Comparison of ENCODE assay signal across 23 cellular contexts in the genomic region with DNA sequence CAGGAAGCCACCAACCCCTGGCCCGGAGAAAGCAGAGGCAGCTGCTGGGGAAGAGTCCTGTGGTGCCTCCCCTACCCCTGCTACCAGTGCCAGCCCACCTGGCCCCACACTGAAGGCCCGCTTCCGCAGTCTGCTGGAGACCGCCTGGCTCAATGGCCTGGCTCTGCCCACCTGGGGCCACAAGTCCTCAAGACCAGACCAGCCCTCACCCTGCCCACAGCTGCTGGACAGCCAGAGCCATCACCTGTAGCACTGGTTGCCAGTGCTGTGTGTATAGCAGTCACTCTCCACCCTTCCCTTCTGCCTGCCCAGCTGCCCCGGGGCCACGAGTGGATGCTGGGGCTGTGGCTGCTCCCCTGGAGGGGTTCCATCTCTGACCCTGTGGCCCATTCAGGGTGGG. TPM values are rescaled to one million over a fixed set of nuclear protein-coding genes. Genes with fewer than 3 reads are reported as not detected.
A peak's percentile ranks its signal among the peaks of the same experiment; 100 is the strongest.
DNase-seq lines count a peak whose midpoint lies in the region; ATAC-seq, FAIRE-seq and TF ChIP-seq lines count a peak whose summit lies in the region.
"Had no signal": no experiment of that assay in that cellular context is flagged by ENCODE, and none has a peak within 500 bp of the region (broad histone marks: within the 10 kb centered on the region; RNA-seq: fewer than 3 reads in every experiment).

No MANE protein-coding gene starts in this region.

- peaks cover 14% of the 10 kb centered on the region for H3K9me1 ChIP-seq in K562 (ENCODE audit: control insufficient read depth, insufficient read depth, low read length)

- no peaks in the 10 kb centered on the region for H3K9me3 ChIP-seq in K562 (replicated peaks; ENCODE audit: control insufficient read depth, insufficient read depth, low read depth, low read length)
- H3K9me3 ChIP-seq: SJCRH30 had no signal

- H3K27me3 ChIP-seq in K562 (ENCODE audit: control insufficient read depth in 2 of 2, insufficient read depth in 2 of 2, low read length in 2 of 2): no peaks in the 10 kb centered on the region
- H3K27me3 ChIP-seq: SJCRH30 had no signal

- H3K27me3 Mint-ChIP-seq in activated CD8-positive, alpha-beta T cell treated with anti-CD3 and anti-CD28 coated beads for 36 hours: no peaks in the 10 kb centered on the region
- H3K27me3 Mint-ChIP-seq in activated CD8-positive, alpha-beta T cell treated with anti-CD3 and anti-CD28 coated beads, Interleukin-2, amount 10 ng/mL, durations not matched to agents 7 days and 5 days (ENCODE audit: low read depth): no peaks in the 10 kb centered on the region
- H3K27me3 Mint-ChIP-seq in stimulated activated naive CD8-positive, alpha-beta T cell treated with anti-CD3 and anti-CD28 coated beads, Interleukin-15, Interleukin-2, amounts not matched to agents 100 ng/mL and 50 ng/mL, for 24 hours: no peaks in the 10 kb centered on the region
- H3K27me3 Mint-ChIP-seq in stimulated activated naive B cell treated with anti-CD40 and anti-IgM and Interleukin-4, amounts not matched to agents 10 μg/mL and 1 μg/mL and 100 μg/mL, for 72 hours: no peaks in the 10 kb centered on the region

- no peak overlapping the region for H3K27ac ChIP-seq in K562 (ENCODE audit: extremely low read depth, low read depth, low read length)
- H3K27ac ChIP-seq: 22Rv1, SJCRH30 had no signal

- no peak overlapping the region for H3K4me2 ChIP-seq in K562 (ENCODE audit: insufficient read depth, low read length)

- TF ChIP-seq POLR2A in K562 (conservative IDR thresholded peaks at IDR 0.05): no peak

- H3K36me3 Mint-ChIP-seq in activated CD8-positive, alpha-beta T cell treated with anti-CD3 and anti-CD28 coated beads for 36 hours (ENCODE audit: low read depth): peaks cover 24% of the 10 kb centered on the region
- H3K36me3 Mint-ChIP-seq in activated CD8-positive, alpha-beta T cell treated with anti-CD3 and anti-CD28 coated beads, Interleukin-2, amount 10 ng/mL, durations not matched to agents 7 days and 5 days (ENCODE audit: low read depth): peaks cover 43% of the 10 kb centered on the region
- peaks cover 22% of the 10 kb centered on the region for H3K36me3 Mint-ChIP-seq in stimulated activated naive CD8-positive, alpha-beta T cell treated with anti-CD3 and anti-CD28 coated beads, Interleukin-15, Interleukin-2, amounts not matched to agents 100 ng/mL and 50 ng/mL, for 24 hours (ENCODE audit: low read depth)
- peaks cover 62 to 65% of the 10 kb centered on the region in 2 donors for H3K36me3 Mint-ChIP-seq in stimulated activated naive B cell treated with anti-CD40 and anti-IgM and Interleukin-4, amounts not matched to agents 10 μg/mL and 1 μg/mL and 100 μg/mL, for 72 hours

- ATAC-seq in activated CD8-positive, alpha-beta T cell treated with anti-CD3 and anti-CD28 coated beads for 36 hours: no peak
- ATAC-seq in activated CD8-positive, alpha-beta T cell treated with anti-CD3 and anti-CD28 coated beads, Interleukin-2, amount 10 ng/mL, durations not matched to agents 7 days and 5 days: no peak
- no peak for ATAC-seq in stimulated activated naive CD8-positive, alpha-beta T cell treated with anti-CD3 and anti-CD28 coated beads, Interleukin-15, Interleukin-2, amounts not matched to agents 100 U/mL and 50 U/mL, for 24 hours
- no peak for ATAC-seq in K562
- no peak for ATAC-seq in stimulated activated naive B cell treated with anti-CD40 and anti-IgM and Interleukin-4, amounts not matched to agents 10 μg/mL and 1 μg/mL and 100 μg/mL, for 72 hours (replicated peaks)
- no peak for ATAC-seq in GM18511 (IDR thresholded peaks at IDR 0.05; ENCODE audit: unreplicated experiment)
- ATAC-seq: Panc1 had no signal

- H3K79me2 ChIP-seq in K562 (ENCODE audit: control insufficient read depth, insufficient read depth, low read length): peaks cover 42% of the 10 kb centered on the region

- TF ChIP-seq CTCF in activated CD8-positive, alpha-beta T cell treated with anti-CD3 and anti-CD28 coated beads for 36 hours (IDR thresholded peaks at IDR 0.05): no peak
- no peak for TF ChIP-seq CTCF in K562 (IDR thresholded peaks at IDR 0.05 in 2 of 3, conservative IDR thresholded peaks at IDR 0.05 in 1 of 3; ENCODE audit: insufficient read depth in 2 of 3, low read depth in 1 of 3, low read length in 3 of 3)

- peaks cover 0 to 24% of the 10 kb centered on the region in 2 experiments; a peak in 1 of 5 replicates for H3K4me1 ChIP-seq in K562 (replicated peaks in 1 of 2; ENCODE audit: control insufficient read depth in 2 of 2, insufficient read depth in 2 of 2, low read length in 2 of 2)
- H3K4me1 ChIP-seq: SJCRH30 had no signal

- no peak for DNase-seq in activated CD8-positive, alpha-beta T cell treated with anti-CD3 and anti-CD28 coated beads for 36 hours
- DNase-seq in activated CD8-positive, alpha-beta T cell treated with anti-CD3 and anti-CD28 coated beads, Interleukin-2, amount 10 ng/mL, durations not matched to agents 7 days and 5 days: no peak
- no peak for DNase-seq in stimulated activated naive CD8-positive, alpha-beta T cell treated with anti-CD3 and anti-CD28 coated beads, Interleukin-15, Interleukin-2, amounts not matched to agents 100 U/mL and 50 U/mL, for 24 hours
- DNase-seq in K562 (ENCODE audit: extremely low read depth in 1 of 4, low spot score in 3 of 4): no peak
- DNase-seq in stimulated activated naive B cell treated with anti-CD40 and anti-IgM and Interleukin-4, amounts not matched to agents 10 μg/mL and 1 μg/mL and 100 μg/mL, for 72 hours: no peak
- DNase-seq in stimulated activated CD4-positive, alpha-beta T cell treated with anti-CD3 and anti-CD28 coated beads, Interleukin-2, amount 100 ng/mL, for 24 hours: no peak
- DNase-seq: ACHN; C1 segment of cervical spinal cord; MM.1S; NCI-H1048; NCI-H1417 treated with DMSO at 0.1 percent for 48 hours; NCI-H187; NCI-H69; NK-92 treated with Interleukin-12 subunit alpha and Interleukin-12 subunit beta, amount 100 ng/mL, for 24 hours; SJCRH30 had no signal

- 91% methylated on average over 6 of the region's 6 CpGs for WGBS in K562 (ENCODE audit: insufficient coverage, low coverage, missing lambda C conversion rate)

- in situ Hi-C loops in K562 (cut with MboI): no loop called here

- H4K20me1 ChIP-seq in K562 (replicated peaks; ENCODE audit: control insufficient read depth, insufficient read depth, low read length): peaks cover 80% of the 10 kb centered on the region

- TF ChIP-seq RAD21 in K562 (CRISPR knock-in tag; conservative IDR thresholded peaks at IDR 0.05 in 1 of 2, IDR thresholded peaks at IDR 0.05 in 1 of 2): no peak

- H3K27ac Mint-ChIP-seq in activated CD8-positive, alpha-beta T cell treated with anti-CD3 and anti-CD28 coated beads for 36 hours: peak overlapping the region; percentile 34
- H3K27ac Mint-ChIP-seq in activated CD8-positive, alpha-beta T cell treated with anti-CD3 and anti-CD28 coated beads, Interleukin-2, amount 10 ng/mL, durations not matched to agents 7 days and 5 days: no peak overlapping the region
- peak overlapping the region; percentile 15 for H3K27ac Mint-ChIP-seq in stimulated activated naive CD8-positive, alpha-beta T cell treated with anti-CD3 and anti-CD28 coated beads, Interleukin-15, Interleukin-2, amounts not matched to agents 100 ng/mL and 50 ng/mL, for 24 hours
- peak overlapping the region; percentile 56 for H3K27ac Mint-ChIP-seq in stimulated activated naive B cell treated with anti-CD40 and anti-IgM and Interleukin-4, amounts not matched to agents 10 μg/mL and 1 μg/mL and 100 μg/mL, for 72 hours

- POLR2A ChIA-PET in activated CD8-positive, alpha-beta T cell treated with anti-CD3 and anti-CD28 coated beads for 36 hours (lab: Charles Lee): interaction anchor here (1.4 to 1.5 kb wide), 2 partner anchors 9 to 12 kb away, joined by 4 read pairs; a partner anchor contains a TSS
- POLR2A ChIA-PET in activated CD8-positive, alpha-beta T cell treated with anti-CD3 and anti-CD28 coated beads, Interleukin-2, amount 10 ng/mL, durations not matched to agents 7 days and 5 days (lab: Charles Lee): no interaction called here
- POLR2A ChIA-PET in K562 (lab: Yijun Ruan, JAX): interaction anchor here (0.6 to 1.1 kb wide), 2 partner anchors 9 to 17 kb away, joined by 4 to 6 read pairs; no protein-coding TSS in a partner anchor

- intact Hi-C loops in activated CD8-positive, alpha-beta T cell treated with anti-CD3 and anti-CD28 coated beads for 36 hours (cut with micrococcal nuclease): no loop called here
- intact Hi-C loops in K562 (cut with micrococcal nuclease): no loop called here

- no peak for TF ChIP-seq EP300 in K562 (IDR thresholded peaks at IDR 0.05; ENCODE audit: low read length)

- no peak overlapping the region for H3K4me3 Mint-ChIP-seq in activated CD8-positive, alpha-beta T cell treated with anti-CD3 and anti-CD28 coated beads for 36 hours
- no peak overlapping the region for H3K4me3 Mint-ChIP-seq in activated CD8-positive, alpha-beta T cell treated with anti-CD3 and anti-CD28 coated beads, Interleukin-2, amount 10 ng/mL, durations not matched to agents 7 days and 5 days
- no peak overlapping the region for H3K4me3 Mint-ChIP-seq in stimulated activated naive CD8-positive, alpha-beta T cell treated with anti-CD3 and anti-CD28 coated beads, Interleukin-15, Interleukin-2, amounts not matched to agents 100 ng/mL and 50 ng/mL, for 24 hours
- H3K4me3 Mint-ChIP-seq in stimulated activated naive B cell treated with anti-CD40 and anti-IgM and Interleukin-4, amounts not matched to agents 10 μg/mL and 1 μg/mL and 100 μg/mL, for 72 hours: no peak overlapping the region

- H3K36me3 ChIP-seq in K562 (ENCODE audit: control insufficient read depth, insufficient read depth, low read length): peaks cover 70% of the 10 kb centered on the region; the same call in 2 of the 3 replicates

- peaks cover 19% of the 10 kb centered on the region for H3K4me1 Mint-ChIP-seq in activated CD8-positive, alpha-beta T cell treated with anti-CD3 and anti-CD28 coated beads for 36 hours (ENCODE audit: low read depth)
- peaks cover 39% of the 10 kb centered on the region for H3K4me1 Mint-ChIP-seq in activated CD8-positive, alpha-beta T cell treated with anti-CD3 and anti-CD28 coated beads, Interleukin-2, amount 10 ng/mL, durations not matched to agents 7 days and 5 days (ENCODE audit: low read depth)
- H3K4me1 Mint-ChIP-seq in stimulated activated naive CD8-positive, alpha-beta T cell treated with anti-CD3 and anti-CD28 coated beads, Interleukin-15, Interleukin-2, amounts not matched to agents 100 ng/mL and 50 ng/mL, for 24 hours (ENCODE audit: low read depth): peaks cover 9% of the 10 kb centered on the region
- H3K4me1 Mint-ChIP-seq in stimulated activated naive B cell treated with anti-CD40 and anti-IgM and Interleukin-4, amounts not matched to agents 10 μg/mL and 1 μg/mL and 100 μg/mL, for 72 hours: peaks cover 10 to 16% of the 10 kb centered on the region in 2 donors

- no peak overlapping the region for H2AFZ ChIP-seq in K562 (ENCODE audit: low read depth, low read length)

- H3K9ac ChIP-seq in K562 (ENCODE audit: insufficient read depth in 1 of 2, low read depth in 2 of 2, low read length in 2 of 2): 0 out of 4 replicates have a peak overlapping the region, but pooled peaks of 1 of the 2 experiments have one; percentile 5

- H3K9me3 Mint-ChIP-seq in activated CD8-positive, alpha-beta T cell treated with anti-CD3 and anti-CD28 coated beads for 36 hours: no peaks in the 10 kb centered on the region
- H3K9me3 Mint-ChIP-seq in activated CD8-positive, alpha-beta T cell treated with anti-CD3 and anti-CD28 coated beads, Interleukin-2, amount 10 ng/mL, durations not matched to agents 7 days and 5 days (ENCODE audit: insufficient read depth): no peaks in the 10 kb centered on the region
- no peaks in the 10 kb centered on the region for H3K9me3 Mint-ChIP-seq in stimulated activated naive CD8-positive, alpha-beta T cell treated with anti-CD3 and anti-CD28 coated beads, Interleukin-15, Interleukin-2, amounts not matched to agents 100 ng/mL and 50 ng/mL, for 24 hours
- H3K9me3 Mint-ChIP-seq in stimulated activated naive B cell treated with anti-CD40 and anti-IgM and Interleukin-4, amounts not matched to agents 10 μg/mL and 1 μg/mL and 100 μg/mL, for 72 hours: no peaks in the 10 kb centered on the region

- FAIRE-seq in K562 (lab: Jason Lieb, UNC): no peak
- FAIRE-seq: G401.6, H54 had no signal

- CTCF ChIA-PET in activated CD8-positive, alpha-beta T cell treated with anti-CD3 and anti-CD28 coated beads for 36 hours (lab: Charles Lee): interaction anchor here (1.1 kb wide), 1 partner anchor 261 kb away, joined by 3 read pairs; no protein-coding TSS in a partner anchor
- CTCF ChIA-PET in activated CD8-positive, alpha-beta T cell treated with anti-CD3 and anti-CD28 coated beads, Interleukin-2, amount 10 ng/mL, durations not matched to agents 7 days and 5 days (lab: Charles Lee): interaction anchor here (0.8 kb wide), 1 partner anchor 168 kb away, joined by 3 read pairs; no protein-coding TSS in a partner anchor
- CTCF ChIA-PET in K562 (lab: Yijun Ruan, JAX; ENCODE audit: low intra/inter-chr PET ratio): no interaction called here

- no TSS peak for BruUV-seq in K562 (replicated peaks; lab: Mats Ljungman, UMichigan)

- H3K4me3 ChIP-seq in K562: no peak overlapping the region
- H3K4me3 ChIP-seq: SJCRH30 had no signal

RNA-seq across cellular contexts. Expression of a gene that starts 9.2 kb away (rescaled TPM):
- 10 to 100 TPM; 22.1 to 24.1 TPM for total RNA-seq in activated CD8-positive, alpha-beta T cell treated with anti-CD3 and anti-CD28 coated beads for 36 hours
- 10 to 100 TPM; 57.2 to 59.4 TPM for total RNA-seq in activated CD8-positive, alpha-beta T cell treated with anti-CD3 and anti-CD28 coated beads, Interleukin-2, amount 10 ng/mL, durations not matched to agents 7 days and 5 days
- total RNA-seq in K562 (2011; cell fraction: chromatin; rRNA removed; ENCODE audit: low replicate concordance): 16.6 and 54.7 TPM in 2 replicates
- 33.4 and 38.0 TPM in 2 replicates for total RNA-seq in K562 (2011; cell fraction: nucleolus; rRNA removed)
- 26.0 and 26.7 TPM in 2 replicates for total RNA-seq in K562 (2011; cell fraction: nucleoplasm; rRNA removed)
- 8.7 and 14.4 TPM in 2 replicates for total RNA-seq in K562 (2014; rRNA removed)
- total RNA-seq in K562 (2014; rRNA removed; fragmentation: Illumina TruSeq; extraction: Trizol): 1.6 and 2.6 TPM in 2 replicates
- total RNA-seq in K562 (2015; rRNA removed; fragmentation: Illumina TruSeq; extraction: Trizol): 4.4 and 5.2 TPM in 2 replicates
- total RNA-seq in K562 (2021): 29.8 and 34.1 TPM in 2 replicates
- polyA plus RNA-seq in K562 (2011; rRNA removed): 1.9 and 6.4 TPM in 2 replicates
- 3.3 and 7.1 TPM in 2 replicates for polyA plus RNA-seq in K562 (2011; cell fraction: cytosol; rRNA removed)
- 11.3 and 15.1 TPM in 2 replicates for polyA plus RNA-seq in K562 (2011; cell fraction: nucleus; rRNA removed)
- 14.2 and 26.5 TPM in 2 replicates for polyA plus RNA-seq in K562 (2012)
- polyA plus RNA-seq in K562 (2014; fragmentation: Illumina TruSeq; extraction: Trizol): 11.3 and 17.1 TPM in 2 replicates
- polyA plus RNA-seq in K562 (2014; fragmentation: Nextera tagmentation; extraction: Ambion mirVana): under 1 TPM; 0.31 to 0.60 TPM
- 7.4 and 7.9 TPM in 2 replicates for polyA plus RNA-seq in K562 (2014; rRNA removed)
- 4.8 and 5.4 TPM in 2 replicates for polyA minus RNA-seq in K562 (2011; rRNA and poly(A)+ RNA removed)
- 15.2 and 22.0 TPM in 2 replicates for polyA minus RNA-seq in K562 (2011; cell fraction: cytosol; rRNA and poly(A)+ RNA removed)
- 15.1 and 18.7 TPM in 2 replicates for polyA minus RNA-seq in K562 (2011; cell fraction: nucleus; rRNA and poly(A)+ RNA removed)

RNA-seq across cellular contexts. Expression of a gene that starts 47.3 kb away (rescaled TPM):
- not detected for total RNA-seq in activated CD8-positive, alpha-beta T cell treated with anti-CD3 and anti-CD28 coated beads for 36 hours
- total RNA-seq in activated CD8-positive, alpha-beta T cell treated with anti-CD3 and anti-CD28 coated beads, Interleukin-2, amount 10 ng/mL, durations not matched to agents 7 days and 5 days: not detected
- not detected in 2 replicates for total RNA-seq in K562 (2011; cell fraction: chromatin; rRNA removed; ENCODE audit: low replicate concordance)
- not detected in 2 replicates for total RNA-seq in K562 (2011; cell fraction: nucleolus; rRNA removed)
- total RNA-seq in K562 (2011; cell fraction: nucleoplasm; rRNA removed): not detected in 2 replicates
- not detected in 2 replicates for total RNA-seq in K562 (2014; rRNA removed)
- not detected in 2 replicates for total RNA-seq in K562 (2014; rRNA removed; fragmentation: Illumina TruSeq; extraction: Trizol)
- not detected in 2 replicates for total RNA-seq in K562 (2015; rRNA removed; fragmentation: Illumina TruSeq; extraction: Trizol)
- not detected in 2 replicates for total RNA-seq in K562 (2021)
- not detected in 2 replicates for polyA plus RNA-seq in K562 (2011; rRNA removed)
- not detected in 2 replicates for polyA plus RNA-seq in K562 (2011; cell fraction: cytosol; rRNA removed)
- polyA plus RNA-seq in K562 (2011; cell fraction: nucleus; rRNA removed): not detected in 2 replicates
- polyA plus RNA-seq in K562 (2012): not detected in 2 replicates
- not detected in 2 replicates for polyA plus RNA-seq in K562 (2014; fragmentation: Illumina TruSeq; extraction: Trizol)
- not detected for polyA plus RNA-seq in K562 (2014; fragmentation: Nextera tagmentation; extraction: Ambion mirVana)
- polyA plus RNA-seq in K562 (2014; rRNA removed): not detected in 2 replicates
- not detected in 2 replicates for polyA minus RNA-seq in K562 (2011; rRNA and poly(A)+ RNA removed)
- not detected in 2 replicates for polyA minus RNA-seq in K562 (2011; cell fraction: cytosol; rRNA and poly(A)+ RNA removed)
- polyA minus RNA-seq in K562 (2011; cell fraction: nucleus; rRNA and poly(A)+ RNA removed): not detected in 2 replicates
- total RNA-seq: LHCN-M2, NCI-H460, SJCRH30 had no signal
